In the genomic region with DNA sequence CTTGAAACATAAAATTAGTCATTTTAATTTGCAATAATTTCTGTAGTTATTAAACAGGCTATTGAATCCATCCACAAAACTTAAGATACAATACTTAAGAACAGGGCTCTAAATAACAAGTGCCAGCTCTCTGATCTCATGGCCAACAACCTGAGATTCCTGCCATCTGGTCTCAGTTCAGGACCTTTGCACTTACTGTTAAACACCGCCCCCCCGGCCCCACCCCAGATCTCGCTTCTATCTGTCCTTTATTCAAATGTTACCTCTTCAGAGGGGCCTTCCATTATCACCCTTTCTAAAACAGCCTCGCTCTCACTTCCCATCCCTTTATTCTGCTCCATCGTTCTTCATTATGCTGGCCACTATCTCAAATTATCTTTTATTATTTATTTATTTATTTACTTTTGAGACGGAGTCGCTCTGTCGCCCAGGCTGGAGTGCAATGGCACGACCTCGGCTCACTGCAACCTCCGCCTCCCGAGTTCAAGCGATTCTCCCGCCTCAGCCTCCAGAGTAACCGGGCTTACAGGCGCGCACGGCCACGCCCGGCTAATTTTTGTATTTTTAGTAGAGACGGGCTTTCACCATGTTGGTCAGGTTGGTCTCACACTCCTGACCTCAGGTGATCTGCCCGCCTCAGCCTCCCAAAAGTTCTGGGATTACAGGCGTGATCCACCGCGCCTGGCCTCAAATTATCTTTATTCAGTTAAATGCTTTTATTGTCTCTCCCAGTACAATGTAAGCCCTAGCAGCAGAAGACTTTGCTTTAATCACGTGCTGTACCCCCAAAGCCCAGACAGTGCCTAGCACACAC, we compare ENCODE assay signal across 9 cellular contexts. TPM values are rescaled to one million over a fixed set of nuclear protein-coding genes. Genes with fewer than 3 reads are reported as not detected.
DNase-seq lines count a peak whose midpoint lies in the region; ATAC-seq and TF ChIP-seq lines count a peak whose summit lies in the region.
"Had no signal": no experiment of that assay in that cellular context is flagged by ENCODE, and none has a peak within 500 bp of the region (broad histone marks: within the 10 kb centered on the region; RNA-seq: fewer than 3 reads in every experiment).

No MANE protein-coding gene starts in this region.

- POLR2A ChIA-PET in Panc1 (lab: Charles Lee) = no interaction called here

- CTCF ChIA-PET in Panc1 (lab: Charles Lee) = no interaction called here

- in situ Hi-C loops in Panc1 (cut with HindIII; ENCODE audit: low pct_unique_long_range_greater_than_20kb, low sequenced_read_pairs) = no loop called here

- H3K27me3 ChIP-seq in DND-41 (ENCODE audit: insufficient read depth, low read length, poor library complexity) (no peaks in the 10 kb centered on the region), Panc1 (ENCODE audit: control insufficient read depth, insufficient read depth, low read length) (no peaks in the 10 kb centered on the region), parathyroid adenoma (ENCODE audit: control insufficient read depth, insufficient read depth, low read length) (no peaks in the 10 kb centered on the region)

- no TSS peak for BruUV-seq in Panc1 (replicated peaks; lab: Mats Ljungman, UMichigan)

- peaks cover 44% of the 10 kb centered on the region for H3K79me2 ChIP-seq in DND-41 (ENCODE audit: insufficient read depth, low read length)
- peaks cover 33% of the 10 kb centered on the region for H3K79me2 ChIP-seq in parathyroid adenoma

- peaks cover 32% of the 10 kb centered on the region for H3K36me3 ChIP-seq in DND-41 (ENCODE audit: insufficient read depth, low read length)
- peaks cover 7% of the 10 kb centered on the region for H3K36me3 ChIP-seq in Panc1 (ENCODE audit: control insufficient read depth, insufficient read depth, low read length)
- no peaks in the 10 kb centered on the region for H3K36me3 ChIP-seq in parathyroid adenoma (ENCODE audit: control insufficient read depth, insufficient read depth, low read length)

- no peak for ATAC-seq in DND-41 (ENCODE audit: insufficient read depth, low read depth)
- ATAC-seq in Panc1 = peak; percentile 12; the same call in 1 of the 2 replicates
- no peak for ATAC-seq in HG02938 (IDR thresholded peaks at IDR 0.05; ENCODE audit: unreplicated experiment)
- no peak for ATAC-seq in GM19023 (IDR thresholded peaks at IDR 0.05; ENCODE audit: unreplicated experiment)

- intact Hi-C loops in Panc1 (cut with micrococcal nuclease; ENCODE audit: unreplicated experiment) = no loop called here

- H3K4me2 ChIP-seq in DND-41 (ENCODE audit: insufficient read depth, low read length) (peak overlapping the region; percentile 66), parathyroid adenoma (ENCODE audit: low read length) (peak overlapping the region; percentile 90)

- H3K27ac ChIP-seq in DND-41 (ENCODE audit: low read length) = peak overlapping the region; percentile 78
- peak overlapping the region; percentile 93 for H3K27ac ChIP-seq in Panc1 (ENCODE audit: low read length)
- peak overlapping the region; percentile 88 for H3K27ac ChIP-seq in parathyroid adenoma

- peaks cover 36% of the 10 kb centered on the region for H3K4me1 ChIP-seq in DND-41 (ENCODE audit: insufficient read depth, low read length)
- H3K4me1 ChIP-seq in Panc1 (ENCODE audit: control insufficient read depth, insufficient read depth, low read length) = no peaks in the 10 kb centered on the region
- H3K4me1 ChIP-seq in parathyroid adenoma = peaks cover 11% of the 10 kb centered on the region

- peak overlapping the region; percentile 1 to 76; a peak in 3 of 4 replicates for H3K4me3 ChIP-seq in DND-41 (ENCODE audit: low read depth in 1 of 2, low read length in 2 of 2)
- peak overlapping the region; percentile 62 to 93 for H3K4me3 ChIP-seq in Panc1 (ENCODE audit: low read depth in 2 of 2, low read length in 2 of 2)
- peak overlapping the region; percentile 86 for H3K4me3 ChIP-seq in epithelial cell of esophagus (ENCODE audit: low read length)
- peak overlapping the region; percentile 81 for H3K4me3 ChIP-seq in parathyroid adenoma (ENCODE audit: low read depth, low read length)

- peaks cover 35% of the 10 kb centered on the region for H4K20me1 ChIP-seq in DND-41 (ENCODE audit: insufficient read depth, low read length)

- H3K9me3 ChIP-seq in DND-41 (ENCODE audit: insufficient read depth, low read length, severe bottlenecking) (no peaks in the 10 kb centered on the region), Panc1 (ENCODE audit: control insufficient read depth, insufficient read depth, low read depth, low read length) (no peaks in the 10 kb centered on the region), parathyroid adenoma (ENCODE audit: control insufficient read depth, low read length) (no peaks in the 10 kb centered on the region)

- TF ChIP-seq CTCF in DND-41 (IDR thresholded peaks at IDR 0.05; ENCODE audit: borderline replicate concordance, extremely low read depth, low read length, poor library complexity, severe bottlenecking) = no peak
- TF ChIP-seq CTCF in Panc1 (IDR thresholded peaks at IDR 0.05) = no peak
- no peak for TF ChIP-seq CTCF in epithelial cell of esophagus (IDR thresholded peaks at IDR 0.05; ENCODE audit: insufficient read depth, low read depth, low read length, missing control alignments)
- no peak for TF ChIP-seq CTCF in parathyroid adenoma (IDR thresholded peaks at IDR 0.05)

- H2AFZ ChIP-seq in DND-41 (ENCODE audit: low read depth, low read length) (peak overlapping the region; percentile 71), parathyroid adenoma (peak overlapping the region; percentile 100)

- H3K9ac ChIP-seq in DND-41 (ENCODE audit: low read depth, low read length) (peak overlapping the region; percentile 82), parathyroid adenoma (no peak overlapping the region)

- DNase-seq in DND-41 (no peak), Panc1 (ENCODE audit: low read depth, low spot score) (no peak), epithelial cell of esophagus (ENCODE audit: low read depth) (no peak), dedifferentiated amniotic fluid mesenchymal stem cell (ENCODE audit: extremely low spot score) (no peak), NCI-H2227 treated with DMSO at 0.1 percent for 48 hours (lab: John Stamatoyannopoulos, UW) (no peak)

RNA-seq across cellular contexts. Expression of a gene that starts 0.8 kb away (rescaled TPM):
- 180 TPM for total RNA-seq in Panc1 (2021; ENCODE audit: unreplicated experiment)
- polyA plus RNA-seq in Panc1 (2012; ENCODE audit: insufficient read length) = 291 TPM

RNA-seq across cellular contexts. Expression of a gene that starts 11.9 kb away (rescaled TPM):
- 0.03 TPM for total RNA-seq in Panc1 (2021; ENCODE audit: unreplicated experiment)
- 0.13 TPM for polyA plus RNA-seq in Panc1 (2012; ENCODE audit: insufficient read length)
- total RNA-seq: dermis blood vessel endothelial cell had no signal

RNA-seq across cellular contexts. Expression of a gene that starts 19.8 kb away (rescaled TPM):
- total RNA-seq in Panc1 (2021; ENCODE audit: unreplicated experiment) = 0.39 TPM
- polyA plus RNA-seq in Panc1 (2012; ENCODE audit: insufficient read length) = 0.70 TPM
- total RNA-seq: dermis blood vessel endothelial cell had no signal

RNA-seq across cellular contexts. Expression of a gene that starts 26.9 kb away (rescaled TPM):
- total RNA-seq in Panc1 (2021; ENCODE audit: unreplicated experiment) = 0.95 TPM
- 2.1 TPM for polyA plus RNA-seq in Panc1 (2012; ENCODE audit: insufficient read length)
- total RNA-seq: dermis blood vessel endothelial cell had no signal

RNA-seq across cellular contexts. Expression of a gene that starts 29.8 kb away (rescaled TPM):
- total RNA-seq in Panc1 (2021; ENCODE audit: unreplicated experiment) = 6.4 TPM
- polyA plus RNA-seq in Panc1 (2012; ENCODE audit: insufficient read length) = 12.9 TPM
